27 cellular contexts compared by ENCODE assay signal in genomic region chr12:78818487-78818886, GRCh38. TPM values are rescaled to one million over a fixed set of nuclear protein-coding genes. Genes with fewer than 3 reads are reported as not detected.
"Had no signal": no experiment of that assay in that cellular context is flagged by ENCODE, and none has a peak within 500 bp of the region (broad histone marks: within the 10 kb centered on the region; RNA-seq: fewer than 3 reads in every experiment).

No MANE protein-coding gene starts in this region.

- H3K4me3 Mint-ChIP-seq: activated naive CD8-positive, alpha-beta T cell treated with anti-CD3 and anti-CD28 coated beads for 36 hours; activated T-cell treated with anti-CD3 and anti-CD28 coated beads, Interleukin-2, amount 50 U/mL, for 4 hours; effector memory CD8-positive, alpha-beta T cell; naive thymus-derived CD8-positive, alpha-beta T cell; T-helper 2 cell treated with Interferon-gamma antibody and Interleukin-4, amounts not matched to agents 5 μg/mL and 100 μg/mL, for 36 hours had no signal

- H3K9me3 ChIP-seq: colonic mucosa, esophagus muscularis mucosa, lower lobe of right lung, right atrium auricular region, testis, uterus had no signal

- ATAC-seq: activated T-cell treated with anti-CD3 and anti-CD28 coated beads, Interleukin-2, amount 50 U/mL, for 4 hours; effector memory CD8-positive, alpha-beta T cell; left lobe of liver; lower lobe of right lung; naive thymus-derived CD8-positive, alpha-beta T cell had no signal

- H3K27me3 ChIP-seq: colonic mucosa, dorsolateral prefrontal cortex, esophagus muscularis mucosa, hepatocyte, right atrium auricular region, spleen, testis, uterus had no signal

- H3K27ac Mint-ChIP-seq: activated naive CD8-positive, alpha-beta T cell treated with anti-CD3 and anti-CD28 coated beads for 36 hours; effector memory CD8-positive, alpha-beta T cell; naive thymus-derived CD8-positive, alpha-beta T cell; T-helper 2 cell treated with Interferon-gamma antibody and Interleukin-4, amounts not matched to agents 5 μg/mL and 100 μg/mL, for 36 hours had no signal

- H3K4me1 Mint-ChIP-seq: activated naive CD8-positive, alpha-beta T cell treated with anti-CD3 and anti-CD28 coated beads for 36 hours; naive thymus-derived CD8-positive, alpha-beta T cell had no signal

- H3K36me3 ChIP-seq: colonic mucosa, esophagus muscularis mucosa, lower lobe of right lung, right atrium auricular region, spleen, uterus, WERI-Rb-1 had no signal

- H3K27me3 Mint-ChIP-seq: activated naive CD8-positive, alpha-beta T cell treated with anti-CD3 and anti-CD28 coated beads for 36 hours; effector memory CD8-positive, alpha-beta T cell; naive thymus-derived CD8-positive, alpha-beta T cell had no signal

- H3K36me3 Mint-ChIP-seq: naive thymus-derived CD8-positive, alpha-beta T cell had no signal

- H3K4me1 ChIP-seq: colonic mucosa, esophagus muscularis mucosa, lower lobe of right lung, right atrium auricular region, spleen, testis, uterus had no signal

- DNase-seq: activated CD4-positive, alpha-beta T cell treated with anti-CD3 and anti-CD28 coated beads, Interleukin-2, amount 50 U/mL, for 4 hours; activated CD8-positive, alpha-beta memory T cell treated with anti-CD3 and anti-CD28 coated beads for 24 hours; activated CD8-positive, alpha-beta memory T cell treated with anti-CD3 and anti-CD28 coated beads, Interleukin-2, amount 50 U/mL, for 4 hours; activated naive CD4-positive, alpha-beta T cell treated with Interleukin-2 at 50 U/mL for 16 hours; activated naive CD8-positive, alpha-beta T cell treated with anti-CD3 and anti-CD28 coated beads for 36 hours; activated T-cell treated with anti-CD3 and anti-CD28 coated beads, Interleukin-2, amount 50 U/mL, for 4 hours; central memory CD4-positive, alpha-beta T cell; colonic mucosa; dorsolateral prefrontal cortex; effector memory CD8-positive, alpha-beta T cell; glutamatergic neuron; kidney; lower lobe of right lung; naive thymus-derived CD8-positive, alpha-beta T cell; spleen; stimulated activated CD4-positive, alpha-beta T cell treated with anti-CD3 and anti-CD28 coated beads, Interleukin-4, amount 100 ng/mL, for 1 hour; stimulated activated naive CD4-positive, alpha-beta T cell; testis; trophoblast cell; uterus; WERI-Rb-1 had no signal

- H3K4me3 ChIP-seq: colonic mucosa, esophagus muscularis mucosa, hepatocyte, lower lobe of right lung, right atrium auricular region, spleen, testis, uterus had no signal

RNA-seq across cellular contexts. Expression of gene SYT1, which starts 46.1 kb away (rescaled TPM):
- total RNA-seq: activated naive CD8-positive, alpha-beta T cell treated with anti-CD3 and anti-CD28 coated beads for 36 hours; naive thymus-derived CD8-positive, alpha-beta T cell; osteoblast had no signal
